Comparison of ENCODE assay signal across 1 cellular context in genomic region chr1:151287767-151288500, GRCh38.
TF ChIP-seq lines count a peak whose summit lies in the region.

No MANE protein-coding gene starts in this region.

TF ChIP-seq in HepG2, 621 proteins besides CTCF, POLR2A, EP300 and RAD21:
- no peak for TF ChIP-seq ZNF101 (CRISPR knock-in tag; IDR thresholded peaks at IDR 0.05; ENCODE audit: borderline replicate concordance, low read depth)
- TF ChIP-seq NFE2L1 (CRISPR knock-in tag; IDR thresholded peaks at IDR 0.05; ENCODE audit: borderline replicate concordance): no peak
- peak; percentile 10; the same call in 1 of the 2 replicates for TF ChIP-seq RXRA (CRISPR knock-in tag; IDR thresholded peaks at IDR 0.05)
- peak; percentile 79 for TF ChIP-seq AGO2 (optimal IDR thresholded peaks at IDR 0.05; ENCODE audit: low read depth, low read length)
- TF ChIP-seq ZNF605 (CRISPR knock-in tag; IDR thresholded peaks at IDR 0.05): no peak
- TF ChIP-seq ZC3H13 (CRISPR knock-in tag; IDR thresholded peaks at IDR 0.05): peak; percentile 72; the same call in 1 of the 2 replicates
- TF ChIP-seq RBFOX2 (IDR thresholded peaks at IDR 0.05; ENCODE audit: low read depth, low read length): peak; percentile 76
